Comparison of ENCODE assay signal across 33 cellular contexts in genomic region chr12:124167141-124167540, GRCh38.
DNase-seq lines count a peak whose midpoint lies in the region; ATAC-seq, FAIRE-seq and TF ChIP-seq lines count a peak whose summit lies in the region.
"Had no signal": no experiment of that assay in that cellular context is flagged by ENCODE, and none has a peak within 500 bp of the region (broad histone marks: within the 10 kb centered on the region; RNA-seq: fewer than 3 reads in every experiment).

No MANE protein-coding gene starts in this region.

- H3K4ac ChIP-seq in H1 (replicated peaks; ENCODE audit: insufficient read length, low read depth, low read length) = no peak overlapping the region

- no peak overlapping the region for H3K4me3 ChIP-seq in H1 (ENCODE audit: extremely low read depth in 1 of 4, insufficient read depth in 2 of 4, low read depth in 3 of 4, low read length in 4 of 4)
- H3K4me3 ChIP-seq: A549; BLaER1; BLaER1 treated with 17β-estradiol and CSF1 and Interleukin-3, amounts not matched to agents 10 nM and 100 nM had no signal

- no peak for ATAC-seq in GM18519 (IDR thresholded peaks at IDR 0.05; ENCODE audit: low FRiP score, unreplicated experiment)
- ATAC-seq: A549; CD8-positive, alpha-beta T cell had no signal

- H3K36me3 ChIP-seq in H1 (ENCODE audit: control insufficient read depth in 2 of 4, insufficient read depth in 4 of 4, low read length in 3 of 4) = no peaks in the 10 kb centered on the region
- H3K36me3 ChIP-seq: BE2C, BLaER1 had no signal

- no peak overlapping the region for H4K8ac ChIP-seq in H1 (ENCODE audit: extremely low read depth, insufficient read depth, low read length)

- FAIRE-seq in H1 (lab: Jason Lieb, UNC) = no peak
- FAIRE-seq: A204.1, A549, D721Med had no signal

- no peaks in the 10 kb centered on the region for H3K4me1 ChIP-seq in H1 (replicated peaks in 1 of 4; ENCODE audit: control insufficient read depth in 3 of 4, insufficient read depth in 4 of 4, low read length in 3 of 4)
- H3K4me1 ChIP-seq: A549, BE2C, BLaER1, Caco-2 had no signal

- TF ChIP-seq POLR2A in H1 (IDR thresholded peaks at IDR 0.05; ENCODE audit: control extremely low read depth in 1 of 2, low read depth in 2 of 2, low read length in 2 of 2) = no peak

- intact Hi-C loops in posterior vena cava (cut with DNase I) (no loop called here), cardiac septum (cut with DNase I) (no loop called here)

- TF ChIP-seq RAD21 in H1 (IDR thresholded peaks at IDR 0.05 in 1 of 2, conservative IDR thresholded peaks at IDR 0.05 in 1 of 2; ENCODE audit: low read depth in 2 of 2, low read length in 2 of 2) = no peak

- POLR2A ChIA-PET in H1 (lab: Charles Lee; ENCODE audit: partially characterized antibody) = interaction anchor here (2.2 kb wide), 1 partner anchor 26 kb away, joined by 9 read pairs; no protein-coding TSS in a partner anchor

- no peak overlapping the region for H3K18ac ChIP-seq in H1 (ENCODE audit: extremely low read depth, low read length)

- no peak overlapping the region for H4K5ac ChIP-seq in H1 (ENCODE audit: insufficient read length, low read depth, low read length)

- H2BK5ac ChIP-seq in H1 (ENCODE audit: low read depth, low read length) = no peak overlapping the region

- no peak overlapping the region for H3K9ac ChIP-seq in H1 (replicated peaks in 1 of 4; ENCODE audit: extremely low read depth in 1 of 4, low read depth in 3 of 4, low read length in 3 of 4)
- H3K9ac ChIP-seq: BLaER1; BLaER1 treated with 17β-estradiol and CSF1 and Interleukin-3, amounts not matched to agents 10 nM and 100 nM had no signal

- TF ChIP-seq CTCF in H1 (IDR thresholded peaks at IDR 0.05; ENCODE audit: control extremely low read depth in 1 of 3, insufficient read depth in 1 of 3, low read depth in 1 of 3, low read length in 3 of 3) = no peak

- H4K20me1 ChIP-seq in H1 (replicated peaks in 1 of 2; ENCODE audit: control insufficient read depth in 1 of 2, insufficient read depth in 2 of 2, low read length in 2 of 2) = no peaks in the 10 kb centered on the region
- H4K20me1 ChIP-seq: BLaER1; BLaER1 treated with 17β-estradiol and CSF1 and Interleukin-3, amounts not matched to agents 10 nM and 100 nM had no signal

- 90% methylated on average over 19 of the region's 21 CpGs; no CpG with 5 or more reads in 1 of the 2 experiments for WGBS in H1 (ENCODE audit: extremely low coverage in 1 of 2, insufficient coverage in 1 of 2, insufficient read length in 1 of 2, insufficient replicate concordance in 2 of 2, low coverage in 1 of 2, low lambda C conversion rate in 2 of 2, missing lambda C conversion rate in 1 of 2), 2 experiments

- H3K4me2 ChIP-seq in H1 (ENCODE audit: insufficient read depth in 1 of 2, low read depth in 2 of 2, low read length in 2 of 2) = no peak overlapping the region
- H3K4me2 ChIP-seq: A549; BLaER1; BLaER1 treated with 17β-estradiol and CSF1 and Interleukin-3, amounts not matched to agents 10 nM and 100 nM had no signal

- H2BK20ac ChIP-seq in H1 (ENCODE audit: low read length) = no peak overlapping the region

- H3K9me3 ChIP-seq in H1 (ENCODE audit: insufficient read depth in 2 of 2, low read depth in 1 of 2, low read length in 1 of 2) = peaks cover 11 to 20% of the 10 kb centered on the region in 2 experiments
- H3K9me3 ChIP-seq: BE2C had no signal

- no peak overlapping the region for H3K14ac ChIP-seq in H1 (ENCODE audit: insufficient read length)

- H2BK120ac ChIP-seq in H1 (replicated peaks; ENCODE audit: low read depth, low read length) = no peak overlapping the region

- H2AK5ac ChIP-seq in H1 (ENCODE audit: low read depth, low read length) = no peak overlapping the region

- H3K23ac ChIP-seq in H1 (ENCODE audit: insufficient read length) = no peak overlapping the region

- peak overlapping the region; percentile 72; the same call in 1 of the 2 replicates for H2BK15ac ChIP-seq in H1 (ENCODE audit: low read length)

- no peaks in the 10 kb centered on the region for H3K23me2 ChIP-seq in H1 (ENCODE audit: low read depth, low read length)

- no peak overlapping the region for H3K27ac ChIP-seq in H1 (ENCODE audit: low read depth, low read length)
- H3K27ac ChIP-seq: 22Rv1; A549; BLaER1; BLaER1 treated with 17β-estradiol and CSF1 and Interleukin-3, amounts not matched to agents 10 nM and 100 nM; C4-2B had no signal

- TF ChIP-seq EP300 in H1 (IDR thresholded peaks at IDR 0.05; ENCODE audit: borderline replicate concordance in 1 of 2, low read depth in 2 of 2, low read length in 2 of 2) = no peak

- DNase-seq in H1 (ENCODE audit: low read depth in 1 of 2, low spot score in 2 of 2) = no peak
- peak; percentile 49 for DNase-seq in islet precursor cell
- DNase-seq in posterior vena cava (ENCODE audit: low spot score) = peak; percentile 56
- DNase-seq in cardiac septum (ENCODE audit: low spot score) = no peak
- DNase-seq in mucosa of gallbladder (ENCODE audit: low spot score) = no peak
- DNase-seq: 8988T; ACHN; AML-193; BE2C; C1 segment of cervical spinal cord; Caco-2; Calu3; CD4-positive, alpha-beta memory T cell; CD4-positive, alpha-beta T cell; CD4-positive, CD25-positive, alpha-beta regulatory T cell; CD8-positive, alpha-beta memory T cell; CD8-positive, alpha-beta T cell; COR-L47; DMS 273 treated with DMSO at 0.1 percent for 48 hours; DMS153; DMS53; DMS79; DMS79 treated with DMSO at 0.1 percent for 48 hours; DND-41; EL had no signal

- H3K79me1 ChIP-seq in H1 (ENCODE audit: low read depth, low read length) = no peaks in the 10 kb centered on the region

- CTCF ChIA-PET in H1 (lab: Charles Lee; ENCODE audit: partially characterized antibody) = interaction anchor here (0.7 kb wide), 1 partner anchor 97 kb away, joined by 3 read pairs; no protein-coding TSS in a partner anchor

- no peak overlapping the region for H4K91ac ChIP-seq in H1 (replicated peaks; ENCODE audit: insufficient read length, low read length)

- peak overlapping the region; percentile 9; the same call in 1 of the 2 replicates for H2AFZ ChIP-seq in H1 (ENCODE audit: low read length)

- no peak overlapping the region for H3K56ac ChIP-seq in H1 (replicated peaks; ENCODE audit: insufficient read length, low read depth, low read length)

- no peaks in the 10 kb centered on the region for H3K79me2 ChIP-seq in H1 (ENCODE audit: control insufficient read depth in 1 of 2, insufficient read depth in 2 of 2, low read length in 2 of 2)

- no peaks in the 10 kb centered on the region for H3K27me3 ChIP-seq in H1 (replicated peaks in 1 of 4; ENCODE audit: control insufficient read depth in 3 of 4, extremely low read depth in 1 of 4, insufficient read depth in 3 of 4, low read length in 3 of 4)
- H3K27me3 ChIP-seq: BE2C; BLaER1; BLaER1 treated with 17β-estradiol and CSF1 and Interleukin-3, amounts not matched to agents 10 nM and 100 nM had no signal

- H2BK12ac ChIP-seq in H1 (ENCODE audit: low read depth, low read length) = no peak overlapping the region

TF ChIP-seq in H1, 55 proteins besides CTCF, POLR2A, EP300 and RAD21:
- no peak for TF ChIP-seq FOSL1 (IDR thresholded peaks at IDR 0.05; ENCODE audit: insufficient read depth, low read depth, low read length)
- no peak for TF ChIP-seq JUN (IDR thresholded peaks at IDR 0.05; ENCODE audit: low read depth, low read length)
- TF ChIP-seq RBBP5 (IDR thresholded peaks at IDR 0.05; ENCODE audit: borderline replicate concordance, low read depth, low read length) = no peak
- TF ChIP-seq TAF7 (optimal IDR thresholded peaks at IDR 0.05; ENCODE audit: borderline replicate concordance, low read depth, low read length) = no peak
- TF ChIP-seq YY1 (IDR thresholded peaks at IDR 0.05; ENCODE audit: low read depth, low read length) = no peak
- no peak for TF ChIP-seq CREB1 (IDR thresholded peaks at IDR 0.05)
- TF ChIP-seq POU5F1 (IDR thresholded peaks at IDR 0.05; ENCODE audit: low read depth, low read length) = no peak
- TF ChIP-seq SP4 (IDR thresholded peaks at IDR 0.05; ENCODE audit: low read length) = no peak
- TF ChIP-seq SRF (IDR thresholded peaks at IDR 0.05; ENCODE audit: low read depth, low read length) = no peak
- TF ChIP-seq TCF12 (IDR thresholded peaks at IDR 0.05; ENCODE audit: low read depth, low read length) = no peak
- no peak for TF ChIP-seq EGR1 (IDR thresholded peaks at IDR 0.05; ENCODE audit: borderline replicate concordance, low read depth, low read length)
- no peak for TF ChIP-seq KDM5A (IDR thresholded peaks at IDR 0.05; ENCODE audit: low read length)
- TF ChIP-seq ATF2 (IDR thresholded peaks at IDR 0.05; ENCODE audit: low read length) = no peak

Comparison
In these comparisons a context has a peak if more than half of its experiments do, and no peak if none do; other contexts are left out.
1. DNase-seq: peak in islet precursor cell (single experiment) and posterior vena cava (single experiment); none in H1 (0 of 2), cardiac septum (single experiment) and mucosa of gallbladder (single experiment).